ENCODE assay signal across 27 cellular contexts in genomic region chr5:131718487-131719014, GRCh38.
"Had no signal": no experiment of that assay in that cellular context is flagged by ENCODE, and none has a peak within 500 bp of the region (broad histone marks: within the 10 kb centered on the region; RNA-seq: fewer than 3 reads in every experiment).

No MANE protein-coding gene starts in this region.

- ATAC-seq: activated T-cell treated with anti-CD3 and anti-CD28 coated beads, Interleukin-2, amount 50 U/mL, for 72 hours had no signal

- H3K4me3 ChIP-seq: cardiac muscle cell, MG63, Peyer's patch, SJCRH30 had no signal

- H3K9me3 Mint-ChIP-seq: activated T-cell treated with anti-CD3 and anti-CD28 coated beads, Interleukin-2, amount 50 U/mL, for 72 hours had no signal

- H3K9me3 ChIP-seq: Peyer's patch, SJCRH30 had no signal

- H3K27me3 ChIP-seq: cardiac muscle cell, MG63, Peyer's patch, SJCRH30 had no signal

- H3K4me1 ChIP-seq: Peyer's patch, SJCRH30 had no signal

- H3K27me3 Mint-ChIP-seq: activated B cell treated with CpG ODN at 0.5 μM for 24 hours; activated naive CD4-positive, alpha-beta T cell treated with anti-CD3 and anti-CD28 coated beads, Interleukin-2, amount 50 U/mL, for 24 hours; brain had no signal

- H3K27ac Mint-ChIP-seq: activated B cell treated with CpG ODN at 0.5 μM for 24 hours; activated naive CD4-positive, alpha-beta T cell treated with anti-CD3 and anti-CD28 coated beads, Interleukin-2, amount 50 U/mL, for 24 hours; activated T-cell treated with anti-CD3 and anti-CD28 coated beads, Interleukin-2, amount 50 U/mL, for 72 hours; activated T-helper 2 cell treated with anti-CD3 and anti-CD28 coated beads, Interferon-gamma antibody, Interleukin-2, Interleukin-4, amounts not matched to agents 10 μg/mL and 5 μg/mL and 100 μg/mL, durations not matched to agents 14 hours and 24 hours and 36 hours had no signal

- DNase-seq: activated B cell treated with CpG ODN at 0.5 μM for 24 hours; activated CD4-positive, alpha-beta T cell treated with anti-CD3 and anti-CD28 coated beads, Interleukin-2, amount 50 U/mL, for 4 hours; activated CD8-positive, alpha-beta memory T cell treated with anti-CD3 and anti-CD28 coated beads for 24 hours; activated gamma-delta T cell treated with Interleukin-2 at 50 U/mL for 16 hours; activated T-cell treated with anti-CD3 and anti-CD28 coated beads, Interleukin-2, amount 50 U/mL, for 72 hours; amygdala; MG63; MV-4-11; NCI-H1092 treated with DMSO at 0.1 percent for 48 hours; NCI-H1417 treated with DMSO at 0.1 percent for 48 hours; NCI-H1694; NCI-H2029; NCI-H345; NCI-H510A; NCI-H526 treated with DMSO at 0.1 percent for 48 hours; NCI-H82; NK-92 treated with Interleukin-12 subunit alpha and Interleukin-12 subunit beta, amount 100 ng/mL, for 24 hours; Peyer's patch; Right ventricle myocardium superior; SJCRH30; T-helper 2 cell; T1000 had no signal

- H3K4me1 Mint-ChIP-seq: activated B cell treated with CpG ODN at 0.5 μM for 24 hours had no signal

- H3K4me3 Mint-ChIP-seq: activated B cell treated with CpG ODN at 0.5 μM for 24 hours; activated naive CD4-positive, alpha-beta T cell treated with anti-CD3 and anti-CD28 coated beads, Interleukin-2, amount 50 U/mL, for 24 hours; activated T-cell treated with anti-CD3 and anti-CD28 coated beads, Interleukin-2, amount 50 U/mL, for 72 hours; brain had no signal

- H3K27ac ChIP-seq: cardiac muscle cell, Peyer's patch, RWPE1, SJCRH30 had no signal
